13 cellular contexts compared by ENCODE assay signal in the genomic region with DNA sequence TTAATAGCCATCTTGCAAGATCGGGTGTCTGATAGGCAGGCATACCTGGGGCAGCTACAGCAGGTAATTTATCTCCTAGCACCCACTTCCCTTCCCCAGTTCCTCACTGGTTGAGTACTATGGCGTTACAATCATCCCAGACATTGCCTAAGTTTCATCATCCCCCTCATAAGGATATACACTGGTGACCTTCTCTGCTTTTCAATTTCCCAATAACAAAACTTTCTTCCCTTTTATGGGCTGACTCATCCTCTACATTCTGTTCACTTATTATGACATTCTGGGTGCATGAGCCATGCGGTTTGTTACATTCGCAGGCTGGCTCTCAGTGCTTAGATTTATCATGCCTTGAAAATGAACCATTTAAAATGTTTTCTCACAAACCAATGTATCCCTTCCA. TPM values are rescaled to one million over a fixed set of nuclear protein-coding genes. Genes with fewer than 3 reads are reported as not detected.
DNase-seq lines count a peak whose midpoint lies in the region; ATAC-seq and TF ChIP-seq lines count a peak whose summit lies in the region.
"Had no signal": no experiment of that assay in that cellular context is flagged by ENCODE, and none has a peak within 500 bp of the region (broad histone marks: within the 10 kb centered on the region; RNA-seq: fewer than 3 reads in every experiment).

No MANE protein-coding gene starts in this region.

- H3K4me3 Mint-ChIP-seq in HFFc6 (peak overlapping the region; percentile 40; the same call in 1 of the 2 replicates), WTC11 (no peak overlapping the region)
- H3K4me3 Mint-ChIP-seq in activated CD8-positive, alpha-beta T cell treated with anti-CD3 and anti-CD28 coated beads for 36 hours = no peak overlapping the region
- H3K4me3 Mint-ChIP-seq: activated CD4-positive, alpha-beta T cell treated with anti-CD3 and anti-CD28 coated beads, Interleukin-2, amount 10 ng/mL, durations not matched to agents 7 days and 5 days; activated naive CD4-positive, alpha-beta T cell treated with anti-CD3 and anti-CD28 coated beads for 36 hours had no signal

- CTCF ChIA-PET in WTC11 (lab: Charles Lee) = no interaction called here
- CTCF ChIA-PET in activated CD8-positive, alpha-beta T cell treated with anti-CD3 and anti-CD28 coated beads for 36 hours (lab: Charles Lee) = interaction anchor here (2.0 kb wide), 1 partner anchor 55 kb away, joined by 6 read pairs; no protein-coding TSS in a partner anchor

- H3K27me3 Mint-ChIP-seq in HFFc6 (ENCODE audit: insufficient read depth) = peaks cover 34% of the 10 kb centered on the region
- peaks cover 9% of the 10 kb centered on the region for H3K27me3 Mint-ChIP-seq in WTC11 (ENCODE audit: low read depth)
- H3K27me3 Mint-ChIP-seq in activated CD8-positive, alpha-beta T cell treated with anti-CD3 and anti-CD28 coated beads for 36 hours = peaks cover 3% of the 10 kb centered on the region

- DNase-seq in A172 (ENCODE audit: low spot score) (peak; percentile 88), HFFc6 (peak; percentile 96), RKO (ENCODE audit: low spot score) (peak; percentile 71), epithelial cell of esophagus (ENCODE audit: low read depth) (peak; percentile 78), NCI-H1105 treated with DMSO at 0.1 percent for 48 hours (lab: John Stamatoyannopoulos, UW) (no peak), WTC11 (ENCODE audit: low spot score) (no peak), NCI-H82 (lab: John Stamatoyannopoulos, UW) (no peak)
- DNase-seq in activated CD8-positive, alpha-beta T cell treated with anti-CD3 and anti-CD28 coated beads for 36 hours = no peak
- DNase-seq: 8988T; activated CD4-positive, alpha-beta T cell treated with anti-CD3 and anti-CD28 coated beads, Interleukin-2, amount 10 ng/mL, durations not matched to agents 7 days and 5 days; activated naive CD4-positive, alpha-beta T cell treated with anti-CD3 and anti-CD28 coated beads for 36 hours; mucosa of descending colon; NCI-H1694 treated with DMSO at 0.1 percent for 48 hours had no signal

- peaks cover 6% of the 10 kb centered on the region; the same call in 1 of the 2 replicates for H3K9me3 Mint-ChIP-seq in HFFc6
- peaks cover 38% of the 10 kb centered on the region for H3K9me3 Mint-ChIP-seq in WTC11
- H3K9me3 Mint-ChIP-seq in activated CD8-positive, alpha-beta T cell treated with anti-CD3 and anti-CD28 coated beads for 36 hours = peaks cover 12% of the 10 kb centered on the region

- no peak overlapping the region for H3K4me3 ChIP-seq in epithelial cell of esophagus (ENCODE audit: low read length)
- H3K4me3 ChIP-seq: mucosa of descending colon had no signal

- POLR2A ChIA-PET in WTC11 (lab: Charles Lee) = no interaction called here
- POLR2A ChIA-PET in activated CD8-positive, alpha-beta T cell treated with anti-CD3 and anti-CD28 coated beads for 36 hours (lab: Charles Lee) = no interaction called here

- H3K27ac Mint-ChIP-seq in HFFc6 (peak overlapping the region; percentile 83), WTC11 (no peak overlapping the region)
- H3K27ac Mint-ChIP-seq in activated CD8-positive, alpha-beta T cell treated with anti-CD3 and anti-CD28 coated beads for 36 hours = no peak overlapping the region
- H3K27ac Mint-ChIP-seq: activated CD4-positive, alpha-beta T cell treated with anti-CD3 and anti-CD28 coated beads, Interleukin-2, amount 10 ng/mL, durations not matched to agents 7 days and 5 days; activated naive CD4-positive, alpha-beta T cell treated with anti-CD3 and anti-CD28 coated beads for 36 hours had no signal

- ATAC-seq in WTC11 = no peak
- no peak for ATAC-seq in activated CD8-positive, alpha-beta T cell treated with anti-CD3 and anti-CD28 coated beads for 36 hours
- ATAC-seq: mucosa of descending colon had no signal

- peaks cover 7% of the 10 kb centered on the region; the same call in 1 of the 2 replicates for H3K36me3 Mint-ChIP-seq in HFFc6 (ENCODE audit: low read depth)
- peaks cover 24% of the 10 kb centered on the region for H3K36me3 Mint-ChIP-seq in WTC11
- H3K36me3 Mint-ChIP-seq in activated CD8-positive, alpha-beta T cell treated with anti-CD3 and anti-CD28 coated beads for 36 hours (ENCODE audit: low read depth) = no peaks in the 10 kb centered on the region

- intact Hi-C loops in activated CD8-positive, alpha-beta T cell treated with anti-CD3 and anti-CD28 coated beads for 36 hours (cut with micrococcal nuclease) = loop anchor here (5.0 kb wide), 1 partner anchor 36 kb away; no protein-coding TSS in a partner anchor

- peaks cover 25% of the 10 kb centered on the region for H3K4me1 Mint-ChIP-seq in HFFc6 (ENCODE audit: low read depth)
- H3K4me1 Mint-ChIP-seq in WTC11 = peaks cover 26% of the 10 kb centered on the region
- H3K4me1 Mint-ChIP-seq in activated CD8-positive, alpha-beta T cell treated with anti-CD3 and anti-CD28 coated beads for 36 hours (ENCODE audit: low read depth) = peaks cover 3% of the 10 kb centered on the region

- TF ChIP-seq CTCF in HFFc6 (IDR thresholded peaks at IDR 0.05) = no peak
- TF ChIP-seq CTCF in epithelial cell of esophagus (IDR thresholded peaks at IDR 0.05; ENCODE audit: insufficient read depth, low read depth, low read length, missing control alignments) = no peak
- TF ChIP-seq CTCF in WTC11 (IDR thresholded peaks at IDR 0.05) = no peak
- TF ChIP-seq CTCF in activated CD8-positive, alpha-beta T cell treated with anti-CD3 and anti-CD28 coated beads for 36 hours (IDR thresholded peaks at IDR 0.05) = no peak

TF ChIP-seq in WTC11, 78 proteins besides CTCF, POLR2A, EP300 and RAD21:
- TF ChIP-seq MYBL2 (CRISPR knock-in tag; IDR thresholded peaks at IDR 0.05) (no peak), NFE2L1 (CRISPR knock-in tag; IDR thresholded peaks at IDR 0.05) (no peak), TEAD4 (CRISPR knock-in tag; IDR thresholded peaks at IDR 0.05) (no peak), PRDM15 (CRISPR knock-in tag; IDR thresholded peaks at IDR 0.05) (no peak), NR2C2 (CRISPR knock-in tag; IDR thresholded peaks at IDR 0.05) (no peak), ZBTB43 (CRISPR knock-in tag; IDR thresholded peaks at IDR 0.05) (no peak), SMAD3 (CRISPR knock-in tag; IDR thresholded peaks at IDR 0.05; ENCODE audit: borderline replicate concordance) (no peak), FOXJ3 (CRISPR knock-in tag; IDR thresholded peaks at IDR 0.05; ENCODE audit: borderline replicate concordance) (no peak)

RNA-seq across cellular contexts. Expression of gene MRPL11, which starts 5.0 kb away (rescaled TPM):
- total RNA-seq in A172 (2014; rRNA removed; shearing (Covaris generic)) = 80.0 and 127 TPM in 2 replicates
- 10 to 100 TPM; 55.6 to 74.1 (median 67.6) TPM for total RNA-seq in HFFc6 (2021; fragmentation: NEBNext Ultra II Directional; extraction: Animal tissue kit (Norgen Biotek cat#: 25700))
- total RNA-seq in WTC11 (2021) = 131 to 137 TPM (median 135 TPM) in 3 replicates
- total RNA-seq in activated CD8-positive, alpha-beta T cell treated with anti-CD3 and anti-CD28 coated beads for 36 hours = 100 to 1,000 TPM; 135 to 142 TPM

RNA-seq across cellular contexts. Expression of gene NPAS4, which starts 22.8 kb away (rescaled TPM):
- total RNA-seq in A172 (2014; rRNA removed; shearing (Covaris generic)) = not detected in 2 replicates
- under 1 TPM in 3 of 6 experiments, not detected in 3; 0.14 to 0.36 (median 0.35) TPM for total RNA-seq in HFFc6 (2021; fragmentation: NEBNext Ultra II Directional; extraction: Animal tissue kit (Norgen Biotek cat#: 25700))
- total RNA-seq in WTC11 (2021) = 0.27 to 0.79 TPM (median 0.44 TPM) in 3 replicates
- under 1 TPM in 1 of 2 experiments, not detected in 1; 0.11 TPM for total RNA-seq in activated CD8-positive, alpha-beta T cell treated with anti-CD3 and anti-CD28 coated beads for 36 hours
- total RNA-seq: activated naive CD4-positive, alpha-beta T cell treated with anti-CD3 and anti-CD28 coated beads for 36 hours had no signal

RNA-seq across cellular contexts. Expression of gene PELI3, which starts 23.1 kb away (rescaled TPM):
- total RNA-seq in A172 (2014; rRNA removed; shearing (Covaris generic)) = 13.3 and 16.1 TPM in 2 replicates
- total RNA-seq in HFFc6 (2021; fragmentation: NEBNext Ultra II Directional; extraction: Animal tissue kit (Norgen Biotek cat#: 25700)) = 1 to 10 TPM; 6.7 to 8.0 (median 7.2) TPM
- 6.7 to 7.8 TPM (median 6.8 TPM) in 3 replicates for total RNA-seq in WTC11 (2021)
- total RNA-seq in activated CD8-positive, alpha-beta T cell treated with anti-CD3 and anti-CD28 coated beads for 36 hours = 10 to 100 TPM in 1 of 2 experiments, 1 to 10 TPM in 1; 6.7 to 10.5 TPM

RNA-seq across cellular contexts. Expression of gene DPP3, which starts 36.6 kb away (rescaled TPM):
- total RNA-seq in A172 (2014; rRNA removed; shearing (Covaris generic)) = 76.7 and 79.7 TPM in 2 replicates
- total RNA-seq in HFFc6 (2021; fragmentation: NEBNext Ultra II Directional; extraction: Animal tissue kit (Norgen Biotek cat#: 25700)) = 10 to 100 TPM; 54.8 to 71.6 (median 58.2) TPM
- 77.0 to 86.7 TPM (median 83.4 TPM) in 3 replicates for total RNA-seq in WTC11 (2021)
- 10 to 100 TPM; 72.4 to 75.8 TPM for total RNA-seq in activated CD8-positive, alpha-beta T cell treated with anti-CD3 and anti-CD28 coated beads for 36 hours

Comparison
In these comparisons a context has a peak if more than half of its experiments do, and no peak if none do; other contexts are left out.
1. DNase-seq: peak in A172 (single experiment), HFFc6 (single experiment), RKO (single experiment) and epithelial cell of esophagus (single experiment); none in NCI-H1105 treated with DMSO at 0.1 percent for 48 hours (single experiment), WTC11 (single experiment), activated CD8-positive, alpha-beta T cell treated with anti-CD3 and anti-CD28 coated beads for 36 hours (single experiment) and NCI-H82 (single experiment).